ENCODE assay signal across 20 cellular contexts in the genomic region with DNA sequence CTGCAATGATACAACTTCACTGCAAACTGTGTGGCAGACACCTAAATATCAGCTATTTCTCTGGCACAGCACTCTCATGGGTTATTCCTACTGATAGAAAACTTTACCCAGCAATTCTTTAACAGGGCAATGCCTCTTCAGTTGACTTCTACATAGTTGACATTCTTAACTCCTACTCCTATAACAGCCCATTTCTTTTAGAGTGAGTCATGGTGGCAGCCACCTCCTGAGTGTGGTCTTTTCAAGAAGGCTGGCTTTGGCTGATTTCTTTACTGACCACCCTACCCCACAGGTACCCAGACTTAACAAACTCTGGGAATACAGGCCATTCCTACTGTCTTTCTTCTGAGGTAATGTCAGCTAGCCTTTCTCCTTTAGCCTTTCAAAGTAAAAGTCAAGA.
DNase-seq lines count a peak whose midpoint lies in the region; ATAC-seq and TF ChIP-seq lines count a peak whose summit lies in the region.
"Had no signal": no experiment of that assay in that cellular context is flagged by ENCODE, and none has a peak within 500 bp of the region (broad histone marks: within the 10 kb centered on the region; RNA-seq: fewer than 3 reads in every experiment).

No MANE protein-coding gene starts in this region.

- no peak for TF ChIP-seq CTCF in brain microvascular endothelial cell (IDR thresholded peaks at IDR 0.05; ENCODE audit: low read depth, low read length, missing control alignments)
- TF ChIP-seq CTCF in GM10266 (IDR thresholded peaks at IDR 0.05; ENCODE audit: control insufficient read depth, insufficient read depth, low read depth, missing control alignments): no peak

- H3K27ac ChIP-seq in brain microvascular endothelial cell: no peak overlapping the region
- H3K27ac ChIP-seq: body of pancreas, colonic mucosa, prostate gland, SJCRH30, skin epidermis had no signal

- no peaks in the 10 kb centered on the region for H3K36me3 ChIP-seq in brain microvascular endothelial cell (replicated peaks)
- H3K36me3 ChIP-seq: colonic mucosa, prostate gland, SJCRH30 had no signal

- DNase-seq in HT1080 (ENCODE audit: low read depth) (peak; percentile 13), brain microvascular endothelial cell (peak; percentile 4), iPS-NIHi7 (ENCODE audit: extremely low spot score) (peak; percentile 25), renal cortical epithelial cell (ENCODE audit: low read depth) (peak; percentile 82), NK-92 (lab: John Stamatoyannopoulos, UW; ENCODE audit: unreplicated experiment) (no peak), RKO (ENCODE audit: low spot score) (no peak), GM10266 (ENCODE audit: extremely low spot score) (no peak)
- DNase-seq: activated CD4-positive, alpha-beta T cell treated with anti-CD3 and anti-CD28 coated beads, Interleukin-2, amount 10 ng/mL, durations not matched to agents 24 days and 14 days; body of pancreas; CD4-positive, alpha-beta T cell; colonic mucosa; head of caudate nucleus; NCI-H2029 treated with DMSO at 0.1 percent for 48 hours; SJCRH30; stimulated activated CD4-positive, alpha-beta T cell treated with anti-CD3 and anti-CD28 coated beads, Interleukin-2, amount 100 ng/mL, for 48 hours; stimulated activated naive CD4-positive, alpha-beta T cell treated with Interleukin-2 at 50 U/mL for 16 hours had no signal

- in situ Hi-C loops in brain microvascular endothelial cell (cut with HindIII; ENCODE audit: low pct_ligation_motif_present, low sequenced_read_pairs): no loop called here

- no peaks in the 10 kb centered on the region for H3K27me3 ChIP-seq in brain microvascular endothelial cell (replicated peaks)
- H3K27me3 ChIP-seq: body of pancreas, colonic mucosa, SJCRH30 had no signal

- no peak for ATAC-seq in HG03354 (IDR thresholded peaks at IDR 0.05; ENCODE audit: poor library complexity, severe bottlenecking, unreplicated experiment)
- ATAC-seq: activated naive CD4-positive, alpha-beta T cell treated with anti-CD3 and anti-CD28 coated beads, Interleukin-2, amount 50 U/mL, for 72 hours; body of pancreas had no signal

- H3K4me3 ChIP-seq in brain microvascular endothelial cell (ENCODE audit: low read depth, low read length): no peak overlapping the region
- H3K4me3 ChIP-seq: body of pancreas, colonic mucosa, prostate gland, SJCRH30, skin epidermis had no signal

Comparison
In these comparisons a context has a peak if more than half of its experiments do, and no peak if none do; other contexts are left out.
1. DNase-seq: peak in HT1080 (single experiment), brain microvascular endothelial cell (single experiment), iPS-NIHi7 (single experiment) and renal cortical epithelial cell (single experiment); none in NK-92 (single experiment), RKO (single experiment) and GM10266 (single experiment).